14 cellular contexts compared by ENCODE assay signal in the genomic region with DNA sequence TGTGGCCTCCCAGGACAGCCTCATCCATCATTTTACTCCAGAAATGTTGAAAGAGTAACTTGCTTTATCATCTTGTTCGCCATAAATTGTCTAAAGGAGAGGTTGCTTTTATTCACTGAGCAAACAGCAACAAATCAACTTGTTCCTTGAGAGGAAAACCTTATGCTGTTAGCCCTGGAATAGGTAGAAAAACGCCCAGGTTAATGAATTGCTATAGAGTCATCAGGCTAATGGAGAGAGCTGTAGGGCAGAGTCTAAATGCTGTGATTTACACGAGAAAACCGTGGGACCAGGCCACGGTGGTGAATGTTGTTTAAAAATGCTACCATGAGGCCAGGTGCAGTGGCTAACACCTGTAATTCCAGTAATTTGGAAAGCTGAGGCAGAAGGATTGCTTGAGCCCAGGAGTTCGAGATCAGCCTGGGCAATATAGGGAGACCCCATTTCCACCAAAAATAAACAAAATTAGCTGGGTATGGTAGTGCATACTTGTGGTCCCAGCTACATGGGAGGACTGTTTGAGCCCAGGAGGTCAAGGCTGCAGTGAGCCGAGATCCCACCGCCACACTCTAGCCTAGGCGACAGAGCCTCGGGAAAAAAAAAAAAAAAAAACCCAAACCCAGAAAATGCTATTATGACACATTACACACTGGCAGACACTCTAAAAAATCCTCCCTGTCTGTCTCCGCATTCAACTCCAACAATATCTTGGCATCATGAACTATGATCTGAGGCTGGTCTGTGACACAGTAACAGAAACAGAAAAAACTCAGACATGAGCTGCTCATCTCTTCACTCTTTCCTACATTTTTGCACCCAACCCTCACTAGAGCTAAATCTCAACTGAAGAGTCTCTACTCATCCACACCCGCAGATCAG.
DNase-seq lines count a peak whose midpoint lies in the region; ATAC-seq, FAIRE-seq and TF ChIP-seq lines count a peak whose summit lies in the region.
"Had no signal": no experiment of that assay in that cellular context is flagged by ENCODE, and none has a peak within 500 bp of the region (broad histone marks: within the 10 kb centered on the region; RNA-seq: fewer than 3 reads in every experiment).

No MANE protein-coding gene starts in this region.

- H3K27me3 Mint-ChIP-seq in HFFc6 (ENCODE audit: insufficient read depth): peaks cover 15% of the 10 kb centered on the region
- no peaks in the 10 kb centered on the region for H3K27me3 Mint-ChIP-seq in astrocyte (ENCODE audit: low read depth, unreplicated experiment)
- no peaks in the 10 kb centered on the region for H3K27me3 Mint-ChIP-seq in progenitor cell of endocrine pancreas
- H3K27me3 Mint-ChIP-seq in activated CD4-positive, alpha-beta memory T cell treated with anti-CD3 and anti-CD28 coated beads, Interleukin-2, amount 10 ng/mL, durations not matched to agents 7 days and 5 days: peaks cover 13% of the 10 kb centered on the region

- no peaks in the 10 kb centered on the region for H3K9me3 ChIP-seq in astrocyte (ENCODE audit: insufficient read depth, low read depth, low read length)
- H3K9me3 ChIP-seq: right atrium auricular region had no signal

- H3K27ac Mint-ChIP-seq in HFFc6: peak overlapping the region; percentile 58
- peak overlapping the region; percentile 97 for H3K27ac Mint-ChIP-seq in astrocyte (ENCODE audit: unreplicated experiment)
- H3K27ac Mint-ChIP-seq in progenitor cell of endocrine pancreas: peak overlapping the region; percentile 97
- H3K27ac Mint-ChIP-seq in activated CD4-positive, alpha-beta memory T cell treated with anti-CD3 and anti-CD28 coated beads, Interleukin-2, amount 10 ng/mL, durations not matched to agents 7 days and 5 days: no peak overlapping the region
- H3K27ac Mint-ChIP-seq: activated naive CD4-positive, alpha-beta T cell treated with anti-CD3 and anti-CD28 coated beads, Interleukin-2, amount 10 ng/mL, durations not matched to agents 7 days and 5 days had no signal

- TF ChIP-seq CTCF in HFFc6 (IDR thresholded peaks at IDR 0.05) (no peak), astrocyte (IDR thresholded peaks at IDR 0.05; ENCODE audit: insufficient read depth, low read depth, low read length) (no peak), progenitor cell of endocrine pancreas (IDR thresholded peaks at IDR 0.05; ENCODE audit: unreplicated experiment) (no peak)

- CTCF ChIA-PET in activated CD4-positive, alpha-beta memory T cell treated with anti-CD3 and anti-CD28 coated beads, Interleukin-2, amount 10 ng/mL, durations not matched to agents 7 days and 5 days (lab: Charles Lee): interaction anchor here (0.7 kb wide), 1 partner anchor 40 kb away, joined by 3 read pairs; no protein-coding TSS in a partner anchor

- peaks cover 30% of the 10 kb centered on the region for H3K4me1 ChIP-seq in astrocyte (ENCODE audit: insufficient read depth, low read length)
- H3K4me1 ChIP-seq: right atrium auricular region had no signal

- peaks cover 6% of the 10 kb centered on the region for H3K36me3 ChIP-seq in astrocyte (ENCODE audit: insufficient read depth, low read length)
- H3K36me3 ChIP-seq: right atrium auricular region had no signal

- H3K4me1 Mint-ChIP-seq in HFFc6 (ENCODE audit: low read depth) (peaks cover 43% of the 10 kb centered on the region), astrocyte (ENCODE audit: low read depth, unreplicated experiment) (peaks cover 41% of the 10 kb centered on the region), progenitor cell of endocrine pancreas (ENCODE audit: low read depth) (peaks cover 57% of the 10 kb centered on the region)
- no peaks in the 10 kb centered on the region for H3K4me1 Mint-ChIP-seq in activated CD4-positive, alpha-beta memory T cell treated with anti-CD3 and anti-CD28 coated beads, Interleukin-2, amount 10 ng/mL, durations not matched to agents 7 days and 5 days
- H3K4me1 Mint-ChIP-seq: activated naive CD4-positive, alpha-beta T cell treated with anti-CD3 and anti-CD28 coated beads, Interleukin-2, amount 10 ng/mL, durations not matched to agents 7 days and 5 days had no signal

- POLR2A ChIA-PET in activated CD4-positive, alpha-beta memory T cell treated with anti-CD3 and anti-CD28 coated beads, Interleukin-2, amount 10 ng/mL, durations not matched to agents 7 days and 5 days (lab: Charles Lee): no interaction called here

- H3K36me3 Mint-ChIP-seq in HFFc6 (ENCODE audit: low read depth) (peaks cover 53% of the 10 kb centered on the region), astrocyte (ENCODE audit: low read depth, unreplicated experiment) (peaks cover 10% of the 10 kb centered on the region), progenitor cell of endocrine pancreas (ENCODE audit: insufficient read depth) (peaks cover 19% of the 10 kb centered on the region)
- H3K36me3 Mint-ChIP-seq in activated CD4-positive, alpha-beta memory T cell treated with anti-CD3 and anti-CD28 coated beads, Interleukin-2, amount 10 ng/mL, durations not matched to agents 7 days and 5 days (ENCODE audit: low read depth): no peaks in the 10 kb centered on the region
- H3K36me3 Mint-ChIP-seq: activated naive CD4-positive, alpha-beta T cell treated with anti-CD3 and anti-CD28 coated beads, Interleukin-2, amount 10 ng/mL, durations not matched to agents 7 days and 5 days had no signal

- 0 out of 2 replicates have a peak, but pooled peaks cover 5% of the 10 kb centered on the region for H3K9me3 Mint-ChIP-seq in HFFc6
- H3K9me3 Mint-ChIP-seq in astrocyte (ENCODE audit: unreplicated experiment): no peaks in the 10 kb centered on the region
- no peaks in the 10 kb centered on the region for H3K9me3 Mint-ChIP-seq in progenitor cell of endocrine pancreas (ENCODE audit: low read depth)
- H3K9me3 Mint-ChIP-seq in activated CD4-positive, alpha-beta memory T cell treated with anti-CD3 and anti-CD28 coated beads, Interleukin-2, amount 10 ng/mL, durations not matched to agents 7 days and 5 days: peaks cover 4% of the 10 kb centered on the region
- H3K9me3 Mint-ChIP-seq: activated naive CD4-positive, alpha-beta T cell treated with anti-CD3 and anti-CD28 coated beads, Interleukin-2, amount 10 ng/mL, durations not matched to agents 7 days and 5 days had no signal

- ATAC-seq in HG02623 (IDR thresholded peaks at IDR 0.05; ENCODE audit: unreplicated experiment): no peak
- ATAC-seq in GM21447 (IDR thresholded peaks at IDR 0.05; ENCODE audit: unreplicated experiment): no peak
- ATAC-seq: SK-N-SH treated with all-trans-retinoic acid at 6 μM for 48 hours had no signal

- H2AFZ ChIP-seq in astrocyte (ENCODE audit: low read depth, low read length): no peak overlapping the region

- no peak for FAIRE-seq in astrocyte (lab: Jason Lieb, UNC)
- FAIRE-seq: GM12891 had no signal

- peaks cover 39% of the 10 kb centered on the region for H3K79me2 ChIP-seq in astrocyte (ENCODE audit: insufficient read depth, low read length)

- peaks cover 57% of the 10 kb centered on the region for H4K20me1 ChIP-seq in astrocyte (ENCODE audit: insufficient read depth, low read length)

- no peaks in the 10 kb centered on the region for H3K27me3 ChIP-seq in astrocyte (ENCODE audit: insufficient read depth, low read length)
- H3K27me3 ChIP-seq: right atrium auricular region had no signal

- H3K4me2 ChIP-seq in astrocyte (ENCODE audit: low read length): peak overlapping the region; percentile 61

- no peak overlapping the region for H3K27ac ChIP-seq in astrocyte (ENCODE audit: low read depth, low read length)
- H3K27ac ChIP-seq: right atrium auricular region had no signal

- H3K4me3 ChIP-seq in astrocyte (ENCODE audit: insufficient read depth, low read depth, low read length) (no peak overlapping the region), iPS-11a (ENCODE audit: low read depth, low read length) (peak overlapping the region; percentile 52)
- H3K4me3 ChIP-seq: right atrium auricular region had no signal

- DNase-seq in HFFc6: no peak
- no peak for DNase-seq in astrocyte (ENCODE audit: low read depth)
- no peak for DNase-seq in progenitor cell of endocrine pancreas (ENCODE audit: low spot score, unreplicated experiment)
- no peak for DNase-seq in activated CD4-positive, alpha-beta memory T cell treated with anti-CD3 and anti-CD28 coated beads, Interleukin-2, amount 10 ng/mL, durations not matched to agents 7 days and 5 days
- no peak for DNase-seq in NCI-H1694 (lab: John Stamatoyannopoulos, UW)
- DNase-seq: activated CD4-positive, alpha-beta T cell treated with anti-CD3 and anti-CD28 coated beads, Interleukin-2, amount 50 U/mL, for 1 hour; activated naive CD4-positive, alpha-beta T cell treated with anti-CD3 and anti-CD28 coated beads, Interleukin-2, amount 10 ng/mL, durations not matched to agents 7 days and 5 days; kidney glomerular epithelial cell had no signal

- peak overlapping the region; percentile 26 for H3K9ac ChIP-seq in astrocyte (ENCODE audit: low read length)

- no peak overlapping the region for H3K4me3 Mint-ChIP-seq in HFFc6
- peak overlapping the region; percentile 64 for H3K4me3 Mint-ChIP-seq in astrocyte (ENCODE audit: unreplicated experiment)
- peak overlapping the region; percentile 79 for H3K4me3 Mint-ChIP-seq in progenitor cell of endocrine pancreas (ENCODE audit: low read depth)
- no peak overlapping the region for H3K4me3 Mint-ChIP-seq in activated CD4-positive, alpha-beta memory T cell treated with anti-CD3 and anti-CD28 coated beads, Interleukin-2, amount 10 ng/mL, durations not matched to agents 7 days and 5 days
- H3K4me3 Mint-ChIP-seq: activated naive CD4-positive, alpha-beta T cell treated with anti-CD3 and anti-CD28 coated beads, Interleukin-2, amount 10 ng/mL, durations not matched to agents 7 days and 5 days had no signal

Comparison
In these comparisons a context has a peak if more than half of its experiments do, and no peak if none do; other contexts are left out.
1. H3K4me3 Mint-ChIP-seq: peak in astrocyte (single experiment) and progenitor cell of endocrine pancreas (single experiment); none in HFFc6 (single experiment) and activated CD4-positive, alpha-beta memory T cell treated with anti-CD3 and anti-CD28 coated beads, Interleukin-2, amount 10 ng/mL, durations not matched to agents 7 days and 5 days (single experiment).